Comparison of ENCODE assay signal across 2 cellular contexts in the genomic region with DNA sequence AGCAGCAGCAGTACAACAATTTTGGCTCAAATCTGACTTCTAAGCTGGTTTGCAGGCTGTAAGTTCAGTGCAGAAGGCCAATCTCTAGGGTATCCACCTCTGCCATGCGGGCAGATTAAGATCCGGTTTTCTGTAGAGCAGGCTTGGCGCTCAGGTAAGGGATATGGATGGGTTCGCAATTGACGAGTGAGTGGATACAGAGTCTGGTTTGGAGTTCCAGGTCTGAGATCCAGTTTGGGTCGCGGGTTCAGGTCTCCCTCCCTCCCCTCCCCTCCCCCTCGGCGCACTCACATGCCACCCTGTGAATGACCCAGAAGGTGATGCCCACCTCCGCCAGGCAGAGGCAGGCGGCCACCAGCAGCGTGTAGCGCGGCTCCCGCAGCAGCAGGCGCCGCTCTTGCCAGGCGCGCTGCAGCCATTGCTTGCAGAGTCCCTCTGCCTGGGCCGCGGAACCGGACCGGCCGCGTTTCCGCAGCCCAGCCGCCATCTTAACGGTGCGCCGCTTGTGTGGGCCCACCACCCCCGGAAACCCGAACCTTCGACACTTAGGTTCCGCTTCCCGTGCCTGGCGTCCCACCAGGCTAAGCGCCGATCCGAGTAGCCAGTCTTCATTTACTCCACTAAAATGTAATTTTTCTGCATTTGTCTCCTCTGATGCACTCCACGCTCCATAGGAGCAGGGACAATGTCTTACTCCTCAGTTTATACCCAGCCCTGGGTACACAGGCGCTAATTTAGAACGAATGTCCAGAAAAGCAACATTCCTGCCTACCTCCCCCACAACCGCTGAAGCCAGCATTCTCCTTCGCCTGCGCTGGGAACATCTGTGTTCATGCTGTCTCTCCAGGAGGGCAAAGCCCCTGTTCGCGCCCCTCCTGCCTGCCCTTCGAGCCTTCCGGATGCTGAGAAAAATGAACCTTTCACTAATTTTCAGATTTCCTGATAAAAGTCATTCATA.
TF ChIP-seq lines count a peak whose summit lies in the region.

A gene (minus strand): TSS at position 509 of the 958 bp plus-strand sequence. CDS start 22 bp downstream, at position 487.

TF ChIP-seq in GM23338, 12 proteins besides CTCF, POLR2A, EP300 and RAD21 (continues in another document):
- TF ChIP-seq, protein P1, sequence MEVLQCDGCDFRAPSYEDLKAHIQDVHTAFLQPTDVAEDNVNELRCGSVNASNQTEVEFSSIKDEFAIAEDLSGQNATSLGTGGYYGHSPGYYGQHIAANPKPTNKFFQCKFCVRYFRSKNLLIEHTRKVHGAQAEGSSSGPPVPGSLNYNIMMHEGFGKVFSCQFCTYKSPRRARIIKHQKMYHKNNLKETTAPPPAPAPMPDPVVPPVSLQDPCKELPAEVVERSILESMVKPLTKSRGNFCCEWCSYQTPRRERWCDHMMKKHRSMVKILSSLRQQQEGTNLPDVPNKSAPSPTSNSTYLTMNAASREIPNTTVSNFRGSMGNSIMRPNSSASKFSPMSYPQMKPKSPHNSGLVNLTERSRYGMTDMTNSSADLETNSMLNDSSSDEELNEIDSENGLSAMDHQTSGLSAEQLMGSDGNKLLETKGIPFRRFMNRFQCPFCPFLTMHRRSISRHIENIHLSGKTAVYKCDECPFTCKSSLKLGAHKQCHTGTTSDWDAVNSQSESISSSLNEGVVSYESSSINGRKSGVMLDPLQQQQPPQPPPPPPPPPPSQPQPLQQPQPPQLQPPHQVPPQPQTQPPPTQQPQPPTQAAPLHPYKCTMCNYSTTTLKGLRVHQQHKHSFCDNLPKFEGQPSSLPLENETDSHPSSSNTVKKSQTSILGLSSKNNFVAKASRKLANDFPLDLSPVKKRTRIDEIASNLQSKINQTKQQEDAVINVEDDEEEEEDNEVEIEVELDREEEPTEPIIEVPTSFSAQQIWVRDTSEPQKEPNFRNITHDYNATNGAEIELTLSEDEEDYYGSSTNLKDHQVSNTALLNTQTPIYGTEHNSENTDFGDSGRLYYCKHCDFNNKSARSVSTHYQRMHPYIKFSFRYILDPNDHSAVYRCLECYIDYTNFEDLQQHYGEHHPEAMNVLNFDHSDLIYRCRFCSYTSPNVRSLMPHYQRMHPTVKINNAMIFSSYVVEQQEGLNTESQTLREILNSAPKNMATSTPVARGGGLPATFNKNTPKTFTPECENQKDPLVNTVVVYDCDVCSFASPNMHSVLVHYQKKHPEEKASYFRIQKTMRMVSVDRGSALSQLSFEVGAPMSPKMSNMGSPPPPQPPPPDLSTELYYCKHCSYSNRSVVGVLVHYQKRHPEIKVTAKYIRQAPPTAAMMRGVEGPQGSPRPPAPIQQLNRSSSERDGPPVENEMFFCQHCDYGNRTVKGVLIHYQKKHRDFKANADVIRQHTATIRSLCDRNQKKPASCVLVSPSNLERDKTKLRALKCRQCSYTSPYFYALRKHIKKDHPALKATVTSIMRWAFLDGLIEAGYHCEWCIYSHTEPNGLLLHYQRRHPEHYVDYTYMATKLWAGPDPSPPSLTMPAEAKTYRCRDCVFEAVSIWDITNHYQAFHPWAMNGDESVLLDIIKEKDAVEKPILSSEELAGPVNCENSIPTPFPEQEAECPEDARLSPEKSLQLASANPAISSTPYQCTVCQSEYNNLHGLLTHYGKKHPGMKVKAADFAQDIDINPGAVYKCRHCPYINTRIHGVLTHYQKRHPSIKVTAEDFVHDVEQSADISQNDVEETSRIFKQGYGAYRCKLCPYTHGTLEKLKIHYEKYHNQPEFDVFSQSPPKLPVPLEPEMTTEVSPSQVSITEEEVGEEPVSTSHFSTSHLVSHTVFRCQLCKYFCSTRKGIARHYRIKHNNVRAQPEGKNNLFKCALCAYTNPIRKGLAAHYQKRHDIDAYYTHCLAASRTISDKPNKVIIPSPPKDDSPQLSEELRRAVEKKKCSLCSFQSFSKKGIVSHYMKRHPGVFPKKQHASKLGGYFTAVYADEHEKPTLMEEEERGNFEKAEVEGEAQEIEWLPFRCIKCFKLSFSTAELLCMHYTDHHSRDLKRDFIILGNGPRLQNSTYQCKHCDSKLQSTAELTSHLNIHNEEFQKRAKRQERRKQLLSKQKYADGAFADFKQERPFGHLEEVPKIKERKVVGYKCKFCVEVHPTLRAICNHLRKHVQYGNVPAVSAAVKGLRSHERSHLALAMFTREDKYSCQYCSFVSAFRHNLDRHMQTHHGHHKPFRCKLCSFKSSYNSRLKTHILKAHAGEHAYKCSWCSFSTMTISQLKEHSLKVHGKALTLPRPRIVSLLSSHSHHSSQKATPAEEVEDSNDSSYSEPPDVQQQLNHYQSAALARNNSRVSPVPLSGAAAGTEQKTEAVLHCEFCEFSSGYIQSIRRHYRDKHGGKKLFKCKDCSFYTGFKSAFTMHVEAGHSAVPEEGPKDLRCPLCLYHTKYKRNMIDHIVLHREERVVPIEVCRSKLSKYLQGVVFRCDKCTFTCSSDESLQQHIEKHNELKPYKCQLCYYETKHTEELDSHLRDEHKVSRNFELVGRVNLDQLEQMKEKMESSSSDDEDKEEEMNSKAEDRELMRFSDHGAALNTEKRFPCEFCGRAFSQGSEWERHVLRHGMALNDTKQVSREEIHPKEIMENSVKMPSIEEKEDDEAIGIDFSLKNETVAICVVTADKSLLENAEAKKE (CRISPR knock-in tag; IDR thresholded peaks at IDR 0.05): no peak
- TF ChIP-seq EZH2 (IDR thresholded peaks at IDR 0.05; ENCODE audit: low read depth, unreplicated experiment): no peak
- TF ChIP-seq, protein P2, sequence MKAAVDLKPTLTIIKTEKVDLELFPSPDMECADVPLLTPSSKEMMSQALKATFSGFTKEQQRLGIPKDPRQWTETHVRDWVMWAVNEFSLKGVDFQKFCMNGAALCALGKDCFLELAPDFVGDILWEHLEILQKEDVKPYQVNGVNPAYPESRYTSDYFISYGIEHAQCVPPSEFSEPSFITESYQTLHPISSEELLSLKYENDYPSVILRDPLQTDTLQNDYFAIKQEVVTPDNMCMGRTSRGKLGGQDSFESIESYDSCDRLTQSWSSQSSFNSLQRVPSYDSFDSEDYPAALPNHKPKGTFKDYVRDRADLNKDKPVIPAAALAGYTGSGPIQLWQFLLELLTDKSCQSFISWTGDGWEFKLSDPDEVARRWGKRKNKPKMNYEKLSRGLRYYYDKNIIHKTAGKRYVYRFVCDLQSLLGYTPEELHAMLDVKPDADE (IDR thresholded peaks at IDR 0.05): peak; percentile 77
- TF ChIP-seq, protein P3, sequence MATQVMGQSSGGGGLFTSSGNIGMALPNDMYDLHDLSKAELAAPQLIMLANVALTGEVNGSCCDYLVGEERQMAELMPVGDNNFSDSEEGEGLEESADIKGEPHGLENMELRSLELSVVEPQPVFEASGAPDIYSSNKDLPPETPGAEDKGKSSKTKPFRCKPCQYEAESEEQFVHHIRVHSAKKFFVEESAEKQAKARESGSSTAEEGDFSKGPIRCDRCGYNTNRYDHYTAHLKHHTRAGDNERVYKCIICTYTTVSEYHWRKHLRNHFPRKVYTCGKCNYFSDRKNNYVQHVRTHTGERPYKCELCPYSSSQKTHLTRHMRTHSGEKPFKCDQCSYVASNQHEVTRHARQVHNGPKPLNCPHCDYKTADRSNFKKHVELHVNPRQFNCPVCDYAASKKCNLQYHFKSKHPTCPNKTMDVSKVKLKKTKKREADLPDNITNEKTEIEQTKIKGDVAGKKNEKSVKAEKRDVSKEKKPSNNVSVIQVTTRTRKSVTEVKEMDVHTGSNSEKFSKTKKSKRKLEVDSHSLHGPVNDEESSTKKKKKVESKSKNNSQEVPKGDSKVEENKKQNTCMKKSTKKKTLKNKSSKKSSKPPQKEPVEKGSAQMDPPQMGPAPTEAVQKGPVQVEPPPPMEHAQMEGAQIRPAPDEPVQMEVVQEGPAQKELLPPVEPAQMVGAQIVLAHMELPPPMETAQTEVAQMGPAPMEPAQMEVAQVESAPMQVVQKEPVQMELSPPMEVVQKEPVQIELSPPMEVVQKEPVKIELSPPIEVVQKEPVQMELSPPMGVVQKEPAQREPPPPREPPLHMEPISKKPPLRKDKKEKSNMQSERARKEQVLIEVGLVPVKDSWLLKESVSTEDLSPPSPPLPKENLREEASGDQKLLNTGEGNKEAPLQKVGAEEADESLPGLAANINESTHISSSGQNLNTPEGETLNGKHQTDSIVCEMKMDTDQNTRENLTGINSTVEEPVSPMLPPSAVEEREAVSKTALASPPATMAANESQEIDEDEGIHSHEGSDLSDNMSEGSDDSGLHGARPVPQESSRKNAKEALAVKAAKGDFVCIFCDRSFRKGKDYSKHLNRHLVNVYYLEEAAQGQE (IDR thresholded peaks at IDR 0.05; ENCODE audit: unreplicated experiment): peak; percentile 47
- TF ChIP-seq JUNB (IDR thresholded peaks at IDR 0.05; ENCODE audit: unreplicated experiment): no peak

TF ChIP-seq in SK-N-SH treated with all-trans-retinoic acid at 6 μM for 48 hours, 23 proteins besides CTCF, POLR2A, EP300 and RAD21 (continued from another document):
- TF ChIP-seq ISL1 (CRISPR knock-in tag; IDR thresholded peaks at IDR 0.05): no peak
- no peak for TF ChIP-seq ZNF70 (CRISPR knock-in tag; IDR thresholded peaks at IDR 0.05)
- TF ChIP-seq, protein P4, sequence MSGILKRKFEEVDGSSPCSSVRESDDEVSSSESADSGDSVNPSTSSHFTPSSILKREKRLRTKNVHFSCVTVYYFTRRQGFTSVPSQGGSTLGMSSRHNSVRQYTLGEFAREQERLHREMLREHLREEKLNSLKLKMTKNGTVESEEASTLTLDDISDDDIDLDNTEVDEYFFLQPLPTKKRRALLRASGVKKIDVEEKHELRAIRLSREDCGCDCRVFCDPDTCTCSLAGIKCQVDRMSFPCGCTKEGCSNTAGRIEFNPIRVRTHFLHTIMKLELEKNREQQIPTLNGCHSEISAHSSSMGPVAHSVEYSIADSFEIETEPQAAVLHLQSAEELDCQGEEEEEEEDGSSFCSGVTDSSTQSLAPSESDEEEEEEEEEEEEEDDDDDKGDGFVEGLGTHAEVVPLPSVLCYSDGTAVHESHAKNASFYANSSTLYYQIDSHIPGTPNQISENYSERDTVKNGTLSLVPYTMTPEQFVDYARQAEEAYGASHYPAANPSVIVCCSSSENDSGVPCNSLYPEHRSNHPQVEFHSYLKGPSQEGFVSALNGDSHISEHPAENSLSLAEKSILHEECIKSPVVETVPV (CRISPR knock-in tag; IDR thresholded peaks at IDR 0.05): no peak
- TF ChIP-seq, protein P5, sequence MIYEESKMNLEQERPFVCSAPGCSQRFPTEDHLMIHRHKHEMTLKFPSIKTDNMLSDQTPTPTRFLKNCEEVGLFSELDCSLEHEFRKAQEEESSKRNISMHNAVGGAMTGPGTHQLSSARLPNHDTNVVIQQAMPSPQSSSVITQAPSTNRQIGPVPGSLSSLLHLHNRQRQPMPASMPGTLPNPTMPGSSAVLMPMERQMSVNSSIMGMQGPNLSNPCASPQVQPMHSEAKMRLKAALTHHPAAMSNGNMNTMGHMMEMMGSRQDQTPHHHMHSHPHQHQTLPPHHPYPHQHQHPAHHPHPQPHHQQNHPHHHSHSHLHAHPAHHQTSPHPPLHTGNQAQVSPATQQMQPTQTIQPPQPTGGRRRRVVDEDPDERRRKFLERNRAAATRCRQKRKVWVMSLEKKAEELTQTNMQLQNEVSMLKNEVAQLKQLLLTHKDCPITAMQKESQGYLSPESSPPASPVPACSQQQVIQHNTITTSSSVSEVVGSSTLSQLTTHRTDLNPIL (CRISPR knock-in tag; IDR thresholded peaks at IDR 0.05; ENCODE audit: low read depth): no peak
- no peak for TF ChIP-seq ZFP30 (CRISPR knock-in tag; IDR thresholded peaks at IDR 0.05)
